13 cellular contexts compared by ENCODE assay signal in the genomic region with DNA sequence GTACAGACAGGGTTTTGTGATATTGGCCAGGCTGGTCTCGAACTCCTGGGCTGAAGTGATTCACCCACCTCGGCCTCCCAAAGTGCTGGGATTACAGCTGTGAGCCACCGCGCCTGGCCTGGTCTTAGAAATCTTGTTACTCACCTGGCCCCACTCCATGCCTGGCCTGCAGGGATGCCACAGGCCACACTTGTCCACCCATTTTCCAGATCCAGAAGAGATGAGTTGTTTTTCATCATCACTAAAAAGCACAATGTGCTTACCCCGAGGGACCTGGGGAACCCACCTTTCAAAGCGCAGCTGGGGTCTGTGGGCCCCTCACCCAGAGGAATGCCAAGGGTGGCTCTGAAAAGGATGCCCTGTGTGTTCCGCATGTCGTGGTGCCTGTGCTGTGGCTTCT.
"Had no signal": no experiment of that assay in that cellular context is flagged by ENCODE, and none has a peak within 500 bp of the region (broad histone marks: within the 10 kb centered on the region; RNA-seq: fewer than 3 reads in every experiment).

No MANE protein-coding gene starts in this region.

- H3K27ac ChIP-seq: pancreas, vagina had no signal

- H3K27ac Mint-ChIP-seq: immature natural killer cell, memory B cell, nephron, type B pancreatic cell had no signal

- H3K4me1 Mint-ChIP-seq: immature natural killer cell, memory B cell had no signal

- H3K36me3 ChIP-seq: pancreas, vagina had no signal

- H3K4me3 ChIP-seq: pancreas, smooth muscle cell, vagina had no signal

- H3K27me3 Mint-ChIP-seq: type B pancreatic cell had no signal

- H3K4me2 ChIP-seq: smooth muscle cell had no signal

- H3K9me3 Mint-ChIP-seq: immature natural killer cell, nephron, type B pancreatic cell had no signal

- H3K9me3 ChIP-seq: pancreas, vagina had no signal

- DNase-seq: effector memory CD4-positive, alpha-beta T cell; immature natural killer cell; midbrain; occipital lobe; pancreas; stimulated activated CD4-positive, alpha-beta T cell treated with anti-CD3 and anti-CD28 coated beads, Interleukin-2, amount 100 ng/mL, for 48 hours; stimulated activated naive CD4-positive, alpha-beta T cell treated with Interleukin-2 at 50 U/mL for 16 hours had no signal

- ATAC-seq: esophagus mucosa, pancreas had no signal

- H3K36me3 Mint-ChIP-seq: immature natural killer cell, memory B cell had no signal

- H3K4me3 Mint-ChIP-seq: immature natural killer cell, memory B cell, nephron, type B pancreatic cell had no signal

- H3K27me3 ChIP-seq: pancreas, vagina had no signal
